Comparison of ENCODE assay signal across 10 cellular contexts in the genomic region with DNA sequence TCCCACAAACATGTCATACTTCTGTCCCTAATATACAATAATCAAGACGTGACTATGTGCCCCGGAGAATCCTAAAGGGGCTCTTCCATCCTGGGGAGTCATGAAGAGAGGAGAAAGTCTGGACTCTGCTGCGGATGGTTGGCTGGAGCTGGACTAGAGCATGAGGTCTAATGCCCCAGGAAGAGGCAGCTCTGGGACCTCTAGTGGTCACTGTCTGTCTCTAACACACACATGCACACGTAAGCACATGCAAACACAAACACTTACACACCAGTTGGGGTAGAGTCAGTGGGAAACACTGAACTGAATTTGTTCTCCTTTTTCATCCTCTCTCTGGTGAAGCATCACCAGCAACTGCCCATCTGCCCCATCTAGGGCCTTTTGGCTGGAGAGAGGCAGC.
DNase-seq lines count a peak whose midpoint lies in the region; ATAC-seq and TF ChIP-seq lines count a peak whose summit lies in the region.
"Had no signal": no experiment of that assay in that cellular context is flagged by ENCODE, and none has a peak within 500 bp of the region (broad histone marks: within the 10 kb centered on the region; RNA-seq: fewer than 3 reads in every experiment).

No MANE protein-coding gene starts in this region.

- peak; percentile 23 for DNase-seq in GM12865 (ENCODE audit: low read depth)
- no peak for DNase-seq in IMR-90
- DNase-seq in choroid plexus epithelial cell (ENCODE audit: low read depth): peak; percentile 2
- peak in 6 of 10 donors; percentile 14 to 88 (median 24) for DNase-seq in posterior cingulate gyrus
- DNase-seq in KBM-7: no peak
- no peak for DNase-seq in occipital lobe (lab: John Stamatoyannopoulos, UW)
- no peak for DNase-seq in smooth muscle cell (lab: John Stamatoyannopoulos, UW; ENCODE audit: unreplicated experiment)
- DNase-seq: T-helper 2 cell had no signal

- H3K23ac ChIP-seq in IMR-90 (ENCODE audit: low read depth, low read length): no peak overlapping the region

- no peak overlapping the region; the same call in 1 of the 2 replicates for H4K91ac ChIP-seq in IMR-90 (ENCODE audit: insufficient read depth, low read depth, low read length)

- TF ChIP-seq POLR2A in IMR-90 (IDR thresholded peaks at IDR 0.05; ENCODE audit: low read depth, low read length): no peak

- peak; percentile 21; the same call in 1 of the 2 replicates for ATAC-seq in IMR-90 (ENCODE audit: low read depth)
- ATAC-seq in GM21529 (IDR thresholded peaks at IDR 0.05; ENCODE audit: unreplicated experiment): no peak

- H3K27ac ChIP-seq in IMR-90 (ENCODE audit: insufficient read depth, low read length) (no peak overlapping the region), smooth muscle cell (ENCODE audit: low read depth) (no peak overlapping the region)
- H3K27ac ChIP-seq: HL-60 had no signal

- TF ChIP-seq CTCF in GM12865 (IDR thresholded peaks at IDR 0.05; ENCODE audit: insufficient read depth, low read depth, low read length, missing control alignments): peak; percentile 39
- no peak for TF ChIP-seq CTCF in IMR-90 (conservative IDR thresholded peaks at IDR 0.05; ENCODE audit: low read depth, low read length)
- peak; percentile 11 for TF ChIP-seq CTCF in choroid plexus epithelial cell (conservative IDR thresholded peaks at IDR 0.05; ENCODE audit: low read depth, low read length)
- TF ChIP-seq CTCF in smooth muscle cell (IDR thresholded peaks at IDR 0.05; ENCODE audit: borderline replicate concordance, insufficient read depth, poor library complexity, severe bottlenecking): no peak

- H3K18ac ChIP-seq in IMR-90 (ENCODE audit: low read depth, low read length): peak overlapping the region; percentile 41; the same call in 1 of the 2 replicates

- WGBS in IMR-90 (ENCODE audit: extremely low coverage in 2 of 2, insufficient read length in 1 of 2), 2 experiments: no CpG with 5 or more reads among the region's 4 CpGs
- WGBS in smooth muscle cell (ENCODE audit: low lambda C conversion rate): 87% methylated on average over 4 of the region's 4 CpGs

- CTCF ChIA-PET in IMR-90 (lab: Yijun Ruan, JAX): interaction anchor here (0.6 to 1.2 kb wide), 2 partner anchors 25 to 31 kb away, joined by 3 read pairs; no protein-coding TSS in a partner anchor

- no peaks in the 10 kb centered on the region for H4K20me1 ChIP-seq in IMR-90 (ENCODE audit: insufficient read depth, low read length)
- no peaks in the 10 kb centered on the region for H4K20me1 ChIP-seq in smooth muscle cell (ENCODE audit: low read depth)

- H3F3A ChIP-seq in smooth muscle cell (ENCODE audit: low read depth): no peaks in the 10 kb centered on the region

- H2AK9ac ChIP-seq in IMR-90 (replicated peaks; ENCODE audit: low read depth, low read length, poor library complexity): no peak overlapping the region

- H2AFZ ChIP-seq in IMR-90 (replicated peaks; ENCODE audit: low read length, poor library complexity): no peak overlapping the region
- H2AFZ ChIP-seq in smooth muscle cell (ENCODE audit: low read depth): no peak overlapping the region

- H2BK20ac ChIP-seq in IMR-90 (ENCODE audit: low read depth, low read length): no peak overlapping the region

- no peak for TF ChIP-seq RAD21 in IMR-90 (IDR thresholded peaks at IDR 0.05; ENCODE audit: low read length)

- no peak overlapping the region for H3K14ac ChIP-seq in IMR-90 (replicated peaks; ENCODE audit: low read depth, low read length)

- no peaks in the 10 kb centered on the region for H3K9me3 ChIP-seq in IMR-90 (ENCODE audit: control insufficient read depth, insufficient read depth, low read length)
- H3K9me3 ChIP-seq in smooth muscle cell (replicated peaks; ENCODE audit: low read depth): no peaks in the 10 kb centered on the region

- H3K4ac ChIP-seq in IMR-90 (ENCODE audit: low read depth, low read length): no peak overlapping the region

- dilution Hi-C loops in IMR-90 (cut with HindIII; ENCODE audit: low sequenced_read_pairs, unreplicated experiment): no loop called here

- intact Hi-C loops in IMR-90 (cut with micrococcal nuclease): no loop called here
- intact Hi-C loops in posterior cingulate gyrus (cut with DNase I): loop anchor here (5.0 kb wide), 2 partner anchors 68 to 218 kb away; no protein-coding TSS in a partner anchor

- no peak overlapping the region for H4K8ac ChIP-seq in IMR-90 (ENCODE audit: low read depth in 2 of 2, low read length in 2 of 2)

- H3K4me3 ChIP-seq in GM12865 (ENCODE audit: low read depth, low read length): no peak overlapping the region
- H3K4me3 ChIP-seq in IMR-90 (ENCODE audit: insufficient read depth, low read depth, low read length): no peak overlapping the region
- H3K4me3 ChIP-seq in choroid plexus epithelial cell (ENCODE audit: low read depth, low read length): no peak overlapping the region
- H3K4me3 ChIP-seq in smooth muscle cell: no peak overlapping the region

- H3K56ac ChIP-seq in IMR-90 (ENCODE audit: extremely low read depth, insufficient read depth, low read length): no peak overlapping the region

- POLR2A ChIA-PET in IMR-90 (lab: Charles Lee; ENCODE audit: unreplicated experiment): no interaction called here

- H3K9me1 ChIP-seq in IMR-90 (ENCODE audit: insufficient read depth, low read length): no peaks in the 10 kb centered on the region

- H4K5ac ChIP-seq in IMR-90 (ENCODE audit: low read depth, low read length): no peak overlapping the region

- no peak overlapping the region for H3K9ac ChIP-seq in IMR-90 (ENCODE audit: low read depth, low read length)
- H3K9ac ChIP-seq in smooth muscle cell (ENCODE audit: low read depth): no peak overlapping the region

- H2BK15ac ChIP-seq in IMR-90 (ENCODE audit: low read depth, low read length): no peak overlapping the region

- H2BK120ac ChIP-seq in IMR-90 (ENCODE audit: low read depth, low read length): no peak overlapping the region

- H3K79me2 ChIP-seq in smooth muscle cell (ENCODE audit: low read depth): no peaks in the 10 kb centered on the region

- no peak overlapping the region for H2BK5ac ChIP-seq in IMR-90 (ENCODE audit: low read depth, low read length, poor library complexity, severe bottlenecking)

- H3K4me2 ChIP-seq in IMR-90 (ENCODE audit: low read depth, low read length): no peak overlapping the region
- H3K4me2 ChIP-seq in smooth muscle cell: no peak overlapping the region

- H2AK5ac ChIP-seq in IMR-90 (ENCODE audit: low read depth, low read length): no peak overlapping the region

- no peaks in the 10 kb centered on the region for H3K27me3 ChIP-seq in IMR-90 (ENCODE audit: control insufficient read depth, insufficient read depth, low read length)
- H3K27me3 ChIP-seq in smooth muscle cell (ENCODE audit: low read depth): no peaks in the 10 kb centered on the region

- no peaks in the 10 kb centered on the region for H3K4me1 ChIP-seq in IMR-90 (ENCODE audit: control insufficient read depth, insufficient read depth, low read length)
- no peaks in the 10 kb centered on the region for H3K4me1 ChIP-seq in smooth muscle cell (ENCODE audit: low read depth)

- H3K36me3 ChIP-seq in IMR-90 (ENCODE audit: control insufficient read depth, insufficient read depth, low read length) (no peaks in the 10 kb centered on the region), smooth muscle cell (ENCODE audit: low read depth) (no peaks in the 10 kb centered on the region)

- in situ Hi-C loops in IMR-90 (cut with MboI; ENCODE audit: low sequenced_read_pairs) (no loop called here), KBM-7 (cut with MboI; ENCODE audit: low pct_unique_long_range_greater_than_20kb, low sequenced_read_pairs) (no loop called here)

- no peaks in the 10 kb centered on the region for H3K79me1 ChIP-seq in IMR-90 (ENCODE audit: low read depth in 1 of 2, low read length in 2 of 2)

- no TSS peak for BruUV-seq in IMR-90 (replicated peaks; lab: Mats Ljungman, UMichigan)

TF ChIP-seq in IMR-90, 13 proteins besides CTCF, POLR2A, EP300 and RAD21:
- TF ChIP-seq BHLHE40 (IDR thresholded peaks at IDR 0.05; ENCODE audit: low read depth, low read length) (no peak), FOS (IDR thresholded peaks at IDR 0.05; ENCODE audit: low read depth, low read length) (no peak), NFE2L2 (IDR thresholded peaks at IDR 0.05; ENCODE audit: low read depth, low read length) (no peak), MXI1 (IDR thresholded peaks at IDR 0.05; ENCODE audit: borderline replicate concordance, low read depth, low read length) (no peak), MAFK (IDR thresholded peaks at IDR 0.05; ENCODE audit: low read depth, low read length) (no peak), SMC3 (IDR thresholded peaks at IDR 0.05; ENCODE audit: low read depth, low read length) (no peak), CEBPB (IDR thresholded peaks at IDR 0.05; ENCODE audit: low read depth, low read length) (no peak), RFX5 (IDR thresholded peaks at IDR 0.05; ENCODE audit: low read depth, low read length) (no peak), RCOR1 (IDR thresholded peaks at IDR 0.05; ENCODE audit: insufficient replicate concordance, low read length) (no peak), MAZ (IDR thresholded peaks at IDR 0.05; ENCODE audit: borderline replicate concordance, low read depth, low read length) (no peak), CHD1 (IDR thresholded peaks at IDR 0.05; ENCODE audit: low read depth, low read length) (no peak)
- TF ChIP-seq, protein P1, sequence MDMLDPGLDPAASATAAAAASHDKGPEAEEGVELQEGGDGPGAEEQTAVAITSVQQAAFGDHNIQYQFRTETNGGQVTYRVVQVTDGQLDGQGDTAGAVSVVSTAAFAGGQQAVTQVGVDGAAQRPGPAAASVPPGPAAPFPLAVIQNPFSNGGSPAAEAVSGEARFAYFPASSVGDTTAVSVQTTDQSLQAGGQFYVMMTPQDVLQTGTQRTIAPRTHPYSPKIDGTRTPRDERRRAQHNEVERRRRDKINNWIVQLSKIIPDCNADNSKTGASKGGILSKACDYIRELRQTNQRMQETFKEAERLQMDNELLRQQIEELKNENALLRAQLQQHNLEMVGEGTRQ (IDR thresholded peaks at IDR 0.05; ENCODE audit: low read depth, low read length): no peak
- TF ChIP-seq, protein P2, sequence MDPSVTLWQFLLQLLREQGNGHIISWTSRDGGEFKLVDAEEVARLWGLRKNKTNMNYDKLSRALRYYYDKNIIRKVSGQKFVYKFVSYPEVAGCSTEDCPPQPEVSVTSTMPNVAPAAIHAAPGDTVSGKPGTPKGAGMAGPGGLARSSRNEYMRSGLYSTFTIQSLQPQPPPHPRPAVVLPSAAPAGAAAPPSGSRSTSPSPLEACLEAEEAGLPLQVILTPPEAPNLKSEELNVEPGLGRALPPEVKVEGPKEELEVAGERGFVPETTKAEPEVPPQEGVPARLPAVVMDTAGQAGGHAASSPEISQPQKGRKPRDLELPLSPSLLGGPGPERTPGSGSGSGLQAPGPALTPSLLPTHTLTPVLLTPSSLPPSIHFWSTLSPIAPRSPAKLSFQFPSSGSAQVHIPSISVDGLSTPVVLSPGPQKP (IDR thresholded peaks at IDR 0.05; ENCODE audit: borderline replicate concordance, low read depth, low read length): no peak

Comparison
In these comparisons a context has a peak if more than half of its experiments do, and no peak if none do; other contexts are left out.
1. DNase-seq: peak in GM12865 (single experiment), choroid plexus epithelial cell (single experiment) and posterior cingulate gyrus (6 of 10); none in IMR-90 (single experiment), KBM-7 (single experiment), occipital lobe (single experiment) and smooth muscle cell (single experiment).
2. CTCF ChIP-seq: peak in GM12865 (single experiment) and choroid plexus epithelial cell (single experiment); none in IMR-90 (single experiment) and smooth muscle cell (single experiment).